In the genomic region with DNA sequence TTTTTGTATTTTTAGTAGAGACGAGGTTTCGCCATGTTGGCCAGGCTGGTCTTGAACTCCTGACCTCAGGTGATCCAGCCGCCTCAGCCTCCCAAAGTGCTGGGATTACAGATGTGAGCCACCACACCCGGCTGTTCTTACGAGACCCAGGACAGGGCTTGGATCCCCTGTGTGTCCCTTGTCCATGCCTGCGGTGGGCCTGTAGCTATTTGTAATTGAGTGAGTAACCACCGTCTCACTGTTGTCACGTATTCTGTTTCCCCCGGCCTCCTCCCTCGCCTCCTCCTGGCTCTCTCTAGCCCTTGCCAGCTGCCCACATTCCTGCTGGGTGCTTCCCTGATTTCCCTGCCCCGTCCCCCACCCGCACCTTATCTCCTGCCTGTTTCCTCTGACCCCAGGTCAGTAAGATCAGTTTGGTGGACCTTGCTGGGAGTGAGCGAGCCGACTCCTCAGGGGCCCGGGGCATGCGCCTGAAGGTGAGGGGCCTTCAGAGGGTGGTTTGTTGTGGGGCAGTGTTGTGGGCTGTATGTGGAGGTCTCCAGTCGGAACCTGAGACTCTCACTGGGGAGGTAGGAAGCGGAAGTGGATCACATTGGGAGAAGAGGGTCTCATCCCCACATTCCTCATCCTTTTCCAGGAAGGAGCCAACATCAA, we compare ENCODE assay signal across 31 cellular contexts. TPM values are rescaled to one million over a fixed set of nuclear protein-coding genes. Genes with fewer than 3 reads are reported as not detected.
"Had no signal": no experiment of that assay in that cellular context is flagged by ENCODE, and none has a peak within 500 bp of the region (broad histone marks: within the 10 kb centered on the region; RNA-seq: fewer than 3 reads in every experiment).

No MANE protein-coding gene starts in this region.

- H3K9ac ChIP-seq: parathyroid adenoma had no signal

- H2AFZ ChIP-seq: hepatocyte, parathyroid adenoma had no signal

- H3K79me2 ChIP-seq: parathyroid adenoma had no signal

- H3K27ac ChIP-seq: colonic mucosa, epithelial cell of prostate, gastroesophageal sphincter, hepatocyte, left lung, neutrophil, parathyroid adenoma, prostate gland, sigmoid colon, stomach, testis, tibial artery had no signal

- H3K4me3 ChIP-seq: colonic mucosa, gastroesophageal sphincter, heart left ventricle, hepatocyte, left lung, prostate gland, sigmoid colon, stomach, testis, tibial artery had no signal

- H3K9me3 ChIP-seq: colonic mucosa, gastroesophageal sphincter, heart left ventricle, left lung, neutrophil, prostate gland, sigmoid colon, stomach, testis, tibial artery had no signal

- DNase-seq: central memory CD4-positive, alpha-beta T cell; colonic mucosa; effector CD8-positive, alpha-beta T cell; endodermal cell; foreskin fibroblast; left cardiac atrium; left lung; naive thymus-derived CD8-positive, alpha-beta T cell; nephron progenitor cell; right cardiac atrium; sigmoid colon; small intestine; stimulated activated CD4-positive, alpha-beta T cell treated with anti-CD3 and anti-CD28 coated beads, Interleukin-1b, Interleukin-23, amount 100 ng/mL, for 48 hours; stimulated activated CD4-positive, alpha-beta T cell treated with anti-CD3 and anti-CD28 coated beads, Interleukin-4, amount 100 ng/mL, for 1 hour; stimulated activated CD8-positive, alpha-beta memory T cell treated with anti-CD3 and anti-CD28 coated beads, Interleukin-4, amount 100 ng/mL, for 48 hours; stimulated activated naive CD4-positive, alpha-beta T cell treated with Interleukin-2 at 50 U/mL for 16 hours; stomach; testis; tibial artery had no signal

- ATAC-seq: esophagus mucosa; gastroesophageal sphincter; heart left ventricle; left cardiac atrium; left lung; naive thymus-derived CD8-positive, alpha-beta T cell; right cardiac atrium had no signal

- H3K27me3 ChIP-seq: colonic mucosa, gastroesophageal sphincter, heart left ventricle, hepatocyte, left lung, neutrophil, sigmoid colon, stomach, testis, tibial artery had no signal

- H3K4me1 ChIP-seq: parathyroid adenoma had no signal

- H3K4me2 ChIP-seq: hepatocyte had no signal

RNA-seq across cellular contexts. Expression of gene INCA1, which starts 6.0 kb away (rescaled TPM):
- total RNA-seq: esophagus mucosa had no signal

RNA-seq across cellular contexts. Expression of gene SLC52A1, which starts 31.9 kb away (rescaled TPM):
- total RNA-seq: chondrocyte, gastroesophageal sphincter, myocyte, omental fat pad, right cardiac atrium, sigmoid colon, stomach, subcutaneous adipose tissue had no signal
- polyA plus RNA-seq: heart left ventricle; hepatocyte; naive thymus-derived CD8-positive, alpha-beta T cell; right cardiac atrium had no signal
